11 cellular contexts compared by ENCODE assay signal in genomic region chrX:72712094-72712755, GRCh38. TPM values are rescaled to one million over a fixed set of nuclear protein-coding genes. Genes with fewer than 3 reads are reported as not detected.
A peak's percentile ranks its signal among the peaks of the same experiment; 100 is the strongest.
DNase-seq lines count a peak whose midpoint lies in the region; ATAC-seq and TF ChIP-seq lines count a peak whose summit lies in the region.
"Had no signal": no experiment of that assay in that cellular context is flagged by ENCODE, and none has a peak within 500 bp of the region (broad histone marks: within the 10 kb centered on the region; RNA-seq: fewer than 3 reads in every experiment).

No MANE protein-coding gene starts in this region.

- H3K9me2 ChIP-seq in Loucy (replicated peaks; ENCODE audit: low read depth, low read length): no peaks in the 10 kb centered on the region

- H3K9me3 ChIP-seq in Loucy (ENCODE audit: insufficient read depth, low read depth, low read length) (no peaks in the 10 kb centered on the region), neural progenitor cell (ENCODE audit: low read depth) (no peaks in the 10 kb centered on the region)
- H3K9me3 ChIP-seq in CD8-positive, alpha-beta memory T cell (ENCODE audit: low read length): no peaks in the 10 kb centered on the region

- no peaks in the 10 kb centered on the region for H3K27me3 ChIP-seq in Loucy (ENCODE audit: insufficient read depth, low read length, poor library complexity, severe bottlenecking)
- H3K27me3 ChIP-seq in neural progenitor cell: peaks cover 6% of the 10 kb centered on the region
- H3K27me3 ChIP-seq in CD8-positive, alpha-beta memory T cell (ENCODE audit: insufficient read depth, low read length, poor library complexity, severe bottlenecking): no peaks in the 10 kb centered on the region

- CTCF ChIA-PET in CD8-positive, alpha-beta memory T cell (lab: Charles Lee): no interaction called here

- H3K36me3 ChIP-seq in Loucy (ENCODE audit: insufficient read depth, low read length) (no peaks in the 10 kb centered on the region), neural progenitor cell (no peaks in the 10 kb centered on the region)
- no peaks in the 10 kb centered on the region for H3K36me3 ChIP-seq in CD8-positive, alpha-beta memory T cell (ENCODE audit: insufficient read depth, low read length)

- peaks cover 9% of the 10 kb centered on the region; the same call in 1 of the 2 replicates for H3F3A ChIP-seq in Loucy (ENCODE audit: low read depth)
- H3F3A ChIP-seq in neural progenitor cell (ENCODE audit: low read depth): peaks cover 5% of the 10 kb centered on the region

- H3K9me3 Mint-ChIP-seq in brain (peaks cover 0 to 4% (median 0%) of the 10 kb centered on the region in 5 experiments), neural progenitor cell (peaks cover 12% of the 10 kb centered on the region)
- no peaks in the 10 kb centered on the region for H3K9me3 Mint-ChIP-seq in CD8-positive, alpha-beta memory T cell

- H2AFZ ChIP-seq in Loucy (ENCODE audit: low read length): no peak overlapping the region
- H2AFZ ChIP-seq in neural progenitor cell (replicated peaks): no peak overlapping the region

- H3K9ac ChIP-seq in Loucy (ENCODE audit: low read depth, low read length, poor library complexity, severe bottlenecking): peak overlapping the region; percentile 66
- no peak overlapping the region for H3K9ac ChIP-seq in neural progenitor cell

- H3K27ac ChIP-seq in neural progenitor cell: no peak overlapping the region
- no peak overlapping the region for H3K27ac ChIP-seq in CD8-positive, alpha-beta memory T cell (ENCODE audit: low read depth, low read length)

- DNase-seq in G401 (ENCODE audit: low spot score) (peak; percentile 9), neural progenitor cell (ENCODE audit: low spot score) (no peak), hippocampal formation (lab: John Stamatoyannopoulos, UW) (no peak)
- DNase-seq in CD8-positive, alpha-beta memory T cell: no peak
- DNase-seq in stimulated activated naive CD4-positive, alpha-beta T cell (lab: John Stamatoyannopoulos, UW): no peak
- DNase-seq: activated CD4-positive, alpha-beta T cell treated with anti-CD3 and anti-CD28 coated beads, Interleukin-2, amount 50 U/mL, for 4 hours; DMS79 treated with DMSO at 0.1 percent for 48 hours; posterior cingulate gyrus had no signal

- no peaks in the 10 kb centered on the region for H3K79me2 ChIP-seq in Loucy (ENCODE audit: insufficient read depth, low read length)
- no peaks in the 10 kb centered on the region for H3K79me2 ChIP-seq in neural progenitor cell (ENCODE audit: low read depth)

- H3K4me3 ChIP-seq in Loucy (ENCODE audit: low read length, poor library complexity, severe bottlenecking) (peak overlapping the region; percentile 63), neural progenitor cell (no peak overlapping the region)
- no peak overlapping the region for H3K4me3 ChIP-seq in CD8-positive, alpha-beta memory T cell (ENCODE audit: low read length)

- no peak for TF ChIP-seq CTCF in Loucy (conservative IDR thresholded peaks at IDR 0.05; ENCODE audit: low read length)
- TF ChIP-seq CTCF in brain (conservative IDR thresholded peaks at IDR 0.05): no peak
- TF ChIP-seq CTCF in neural progenitor cell (IDR thresholded peaks at IDR 0.05): no peak

- H3K4me3 Mint-ChIP-seq in brain (peak overlapping the region; percentile 32 to 85 (median 58)), neural progenitor cell (peak overlapping the region; percentile 23)
- no peak overlapping the region for H3K4me3 Mint-ChIP-seq in CD8-positive, alpha-beta memory T cell

- H3K27me3 Mint-ChIP-seq in brain (peaks cover 3% of the 10 kb centered on the region), neural progenitor cell (ENCODE audit: insufficient read depth, low read depth) (peaks cover 4% of the 10 kb centered on the region)
- H3K27me3 Mint-ChIP-seq in CD8-positive, alpha-beta memory T cell: peaks cover 17 to 18% of the 10 kb centered on the region in 2 donors

- peak overlapping the region; percentile 95 for H3K4me2 ChIP-seq in Loucy (ENCODE audit: low read depth, low read length, poor library complexity, severe bottlenecking)
- H3K4me2 ChIP-seq in neural progenitor cell: no peak overlapping the region

- no peaks in the 10 kb centered on the region for H3K36me3 Mint-ChIP-seq in brain
- no peaks in the 10 kb centered on the region for H3K36me3 Mint-ChIP-seq in neural progenitor cell
- no peaks in the 10 kb centered on the region for H3K36me3 Mint-ChIP-seq in CD8-positive, alpha-beta memory T cell

- H3K27ac Mint-ChIP-seq in brain (peak overlapping the region in 2 of 5 experiments; percentile 14 to 71), neural progenitor cell (no peak overlapping the region)
- H3K27ac Mint-ChIP-seq in CD8-positive, alpha-beta memory T cell: no peak overlapping the region

- POLR2A ChIA-PET in CD8-positive, alpha-beta memory T cell (lab: Charles Lee): no interaction called here

- no peaks in the 10 kb centered on the region for H4K20me1 ChIP-seq in Loucy (ENCODE audit: insufficient read depth, low read length, poor library complexity, severe bottlenecking)
- no peaks in the 10 kb centered on the region for H4K20me1 ChIP-seq in neural progenitor cell (ENCODE audit: low read depth)

- H3K4me1 ChIP-seq in Loucy (ENCODE audit: insufficient read depth, low read length, poor library complexity, severe bottlenecking): peaks cover 14% of the 10 kb centered on the region
- H3K4me1 ChIP-seq in neural progenitor cell: no peaks in the 10 kb centered on the region
- no peaks in the 10 kb centered on the region for H3K4me1 ChIP-seq in CD8-positive, alpha-beta memory T cell (ENCODE audit: insufficient read depth, low read length)

- H3K4me1 Mint-ChIP-seq in brain: peaks cover 21% of the 10 kb centered on the region
- H3K4me1 Mint-ChIP-seq in neural progenitor cell: no peaks in the 10 kb centered on the region
- H3K4me1 Mint-ChIP-seq in CD8-positive, alpha-beta memory T cell: peaks cover 0 to 8% (median 3%) of the 10 kb centered on the region in 3 donors

- in situ Hi-C loops in G401 (cut with HindIII; ENCODE audit: low sequenced_read_pairs): no loop called here

- ATAC-seq in HG03521 (IDR thresholded peaks at IDR 0.05; ENCODE audit: unreplicated experiment): no peak

RNA-seq across cellular contexts. Expression of gene PHKA1, which starts 1.9 kb away (rescaled TPM):
- total RNA-seq in G401 (2014; rRNA removed; shearing (Covaris generic)): 10.0 and 13.1 TPM in 2 replicates
- polyA plus RNA-seq in brain (ENCODE audit: insufficient read depth, low read depth, low replicate concordance): 7.7 TPM
- total RNA-seq in neural progenitor cell (ENCODE audit: low replicate concordance): 5.1 and 5.2 TPM in 2 replicates
- 1 to 10 TPM; 4.6 to 5.0 TPM for total RNA-seq in CD8-positive, alpha-beta memory T cell
- not detected for polyA plus RNA-seq in CD8-positive, alpha-beta memory T cell

Comparison
In these comparisons a context has a peak if more than half of its experiments do, and no peak if none do; other contexts are left out.
1. H3K4me3 Mint-ChIP-seq: peak in brain (5 of 5) and neural progenitor cell (single experiment); none in CD8-positive, alpha-beta memory T cell (0 of 7).